In genomic region chr2:129877289-129877741, GRCh38 we compare ENCODE assay signal across 7 cellular contexts.
DNase-seq lines count a peak whose midpoint lies in the region; ATAC-seq and TF ChIP-seq lines count a peak whose summit lies in the region.

No MANE protein-coding gene starts in this region.

- no peaks in the 10 kb centered on the region for H3K9me3 ChIP-seq in left lung

- ATAC-seq in GM18858 (IDR thresholded peaks at IDR 0.05; ENCODE audit: unreplicated experiment) = peak; percentile 39
- ATAC-seq in HG03039 (IDR thresholded peaks at IDR 0.05; ENCODE audit: unreplicated experiment) = peak; percentile 75
- ATAC-seq in left lung = peak; percentile 96

- H3K36me3 ChIP-seq in left lung = no peaks in the 10 kb centered on the region

- intact Hi-C loops in left lung (cut with DNase I) = no loop called here

- peaks cover 3 to 6% of the 10 kb centered on the region in 2 donors for H3K4me1 ChIP-seq in left lung

- H3K4me3 ChIP-seq in coronary artery = peak overlapping the region; percentile 72
- peak overlapping the region; percentile 53 to 60 for H3K4me3 ChIP-seq in left lung

- peak overlapping the region; percentile 64 to 77 for H3K27ac ChIP-seq in coronary artery
- H3K27ac ChIP-seq in left lung = peak overlapping the region in 1 of 2 donors; percentile 52

- H3K27me3 ChIP-seq in left lung = no peaks in the 10 kb centered on the region

- TF ChIP-seq CTCF in coronary artery (IDR thresholded peaks at IDR 0.05) = no peak
- TF ChIP-seq CTCF in left lung (IDR thresholded peaks at IDR 0.05) = no peak

- DNase-seq in NCI-H345 (lab: John Stamatoyannopoulos, UW) (peak; percentile 94), coronary artery (ENCODE audit: low spot score) (peak; percentile 95), left lung (peak; percentile 94)
- peak; percentile 79 for DNase-seq in activated CD4-positive, alpha-beta T cell treated with anti-CD3 and anti-CD28 coated beads, Interleukin-2, amount 50 U/mL, for 1 hour
- DNase-seq in stimulated activated CD4-positive, alpha-beta T cell treated with anti-CD3 and anti-CD28 coated beads, Interleukin-2, amount 100 ng/mL, for 24 hours = peak; percentile 83 to 85

Comparison
In these comparisons a context has a peak if more than half of its experiments do, and no peak if none do; other contexts are left out.
1. ATAC-seq: peak in every context shown above with its lines; median percentile 96 in left lung; 75 in HG03039; 39 in GM18858.